Comparison of ENCODE assay signal across 3 cellular contexts in the genomic region with DNA sequence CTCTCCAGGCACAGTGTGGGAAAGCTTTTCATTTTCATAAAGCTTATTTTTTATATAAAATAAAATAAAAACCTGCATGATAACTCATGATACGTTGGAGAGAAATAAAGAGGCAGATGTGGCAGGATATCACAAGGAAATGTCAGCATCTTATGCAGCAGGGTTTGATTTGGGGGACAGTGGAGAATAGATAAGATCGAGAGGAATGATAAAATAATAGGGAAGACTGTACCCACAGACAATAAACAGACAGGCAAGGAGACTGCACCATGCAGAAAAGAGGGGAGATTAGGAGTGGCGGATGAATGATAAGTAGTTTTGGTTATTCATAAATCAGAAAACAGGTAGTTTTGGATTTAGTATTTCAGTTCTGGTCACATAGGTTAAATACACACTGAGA.
"Had no signal": no experiment of that assay in that cellular context is flagged by ENCODE, and none has a peak within 500 bp of the region (broad histone marks: within the 10 kb centered on the region; RNA-seq: fewer than 3 reads in every experiment).

No MANE protein-coding gene starts in this region.

- H3K4me3 ChIP-seq: GM12878 had no signal

- DNase-seq: GDM1, GF-D8 had no signal

- ATAC-seq: GM12878 had no signal
